ENCODE assay signal across 16 cellular contexts in the genomic region with DNA sequence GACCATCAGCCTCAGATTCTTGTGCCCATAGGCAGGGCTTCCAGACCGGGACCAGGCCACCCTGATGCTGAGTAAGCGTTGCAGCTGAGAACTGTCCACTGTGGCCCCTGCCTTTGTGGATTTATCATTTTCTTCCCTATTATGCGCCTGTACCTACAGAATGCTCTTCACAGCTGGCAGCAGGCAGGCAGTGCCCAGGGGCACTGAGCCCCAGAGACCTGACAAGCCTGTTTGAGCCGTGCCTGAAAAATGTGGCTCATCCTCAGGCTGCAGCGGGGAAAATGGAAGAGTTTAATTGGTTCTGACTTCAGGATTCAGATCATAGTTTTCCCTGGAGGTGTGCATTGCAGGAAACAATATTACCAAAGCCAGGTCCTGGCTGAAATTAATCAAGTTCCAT.
DNase-seq lines count a peak whose midpoint lies in the region; ATAC-seq and TF ChIP-seq lines count a peak whose summit lies in the region.
"Had no signal": no experiment of that assay in that cellular context is flagged by ENCODE, and none has a peak within 500 bp of the region (broad histone marks: within the 10 kb centered on the region; RNA-seq: fewer than 3 reads in every experiment).

No MANE protein-coding gene starts in this region.

- H3K4me1 Mint-ChIP-seq in mesothelial cell of epicardium (peaks cover 70% of the 10 kb centered on the region), type B pancreatic cell (ENCODE audit: unreplicated experiment) (peaks cover 60% of the 10 kb centered on the region)

- TF ChIP-seq POLR2A in IMR-90 (IDR thresholded peaks at IDR 0.05; ENCODE audit: low read depth, low read length): no peak

- 100% methylated on average over 2 of the region's 5 CpGs; no CpG with 5 or more reads in 1 of the 2 experiments for WGBS in IMR-90 (ENCODE audit: extremely low coverage in 2 of 2, insufficient read length in 1 of 2), 2 experiments

- H3K18ac ChIP-seq in IMR-90 (ENCODE audit: low read depth, low read length): no peak overlapping the region; the same call in 1 of the 2 replicates

- no peak overlapping the region for H3K4me3 ChIP-seq in IMR-90 (ENCODE audit: insufficient read depth, low read depth, low read length)

- no TSS peak for BruUV-seq in IMR-90 (replicated peaks; lab: Mats Ljungman, UMichigan)

- no peak overlapping the region for H4K91ac ChIP-seq in IMR-90 (ENCODE audit: insufficient read depth, low read depth, low read length)

- H3K9me3 Mint-ChIP-seq in mesothelial cell of epicardium (peaks cover 8% of the 10 kb centered on the region), type B pancreatic cell (peaks cover 5% of the 10 kb centered on the region)

- H3K36me3 Mint-ChIP-seq in mesothelial cell of epicardium: no peaks in the 10 kb centered on the region
- H3K36me3 Mint-ChIP-seq in type B pancreatic cell: no peaks in the 10 kb centered on the region

- no peaks in the 10 kb centered on the region for H3K36me3 ChIP-seq in IMR-90 (ENCODE audit: control insufficient read depth, insufficient read depth, low read length)

- H2BK20ac ChIP-seq in IMR-90 (ENCODE audit: low read depth, low read length): peak overlapping the region; percentile 39; the same call in 1 of the 2 replicates

- POLR2A ChIA-PET in IMR-90 (lab: Charles Lee; ENCODE audit: unreplicated experiment): no interaction called here

- ATAC-seq in IMR-90 (ENCODE audit: low read depth): no peak
- ATAC-seq in Right ventricle myocardium inferior: no peak
- ATAC-seq: HepG2 had no signal

- peak overlapping the region; percentile 28 for H3K4ac ChIP-seq in IMR-90 (ENCODE audit: low read depth, low read length)

- no peak for TF ChIP-seq CTCF in IMR-90 (conservative IDR thresholded peaks at IDR 0.05; ENCODE audit: low read depth, low read length)
- no peak for TF ChIP-seq CTCF in mesothelial cell of epicardium (IDR thresholded peaks at IDR 0.05; ENCODE audit: unreplicated experiment)
- TF ChIP-seq CTCF in type B pancreatic cell (conservative IDR thresholded peaks at IDR 0.05): no peak

- H3K4me2 ChIP-seq in IMR-90 (ENCODE audit: low read depth, low read length): no peak overlapping the region

- peak overlapping the region; percentile 21 for H2BK120ac ChIP-seq in IMR-90 (ENCODE audit: low read depth, low read length)

- no peak for TF ChIP-seq RAD21 in IMR-90 (IDR thresholded peaks at IDR 0.05; ENCODE audit: low read length)

- H3K4me3 Mint-ChIP-seq in mesothelial cell of epicardium (no peak overlapping the region), type B pancreatic cell (peak overlapping the region; percentile 50)

- peak overlapping the region; percentile 64 for H3K27ac Mint-ChIP-seq in mesothelial cell of epicardium
- H3K27ac Mint-ChIP-seq in type B pancreatic cell: peak overlapping the region; percentile 68

- no peaks in the 10 kb centered on the region for H3K79me1 ChIP-seq in IMR-90 (ENCODE audit: low read depth in 1 of 2, low read length in 2 of 2)

- H3K56ac ChIP-seq in IMR-90 (ENCODE audit: extremely low read depth, insufficient read depth, low read length): no peak overlapping the region

- H3K4me1 ChIP-seq in IMR-90 (ENCODE audit: control insufficient read depth, insufficient read depth, low read length): peaks cover 27% of the 10 kb centered on the region

- no peak overlapping the region for H2BK15ac ChIP-seq in IMR-90 (ENCODE audit: low read depth, low read length)

- peaks cover 26% of the 10 kb centered on the region for H3K9me1 ChIP-seq in IMR-90 (ENCODE audit: insufficient read depth, low read length)

- no peaks in the 10 kb centered on the region for H3K27me3 ChIP-seq in IMR-90 (ENCODE audit: control insufficient read depth, insufficient read depth, low read length)

- no peaks in the 10 kb centered on the region for H4K20me1 ChIP-seq in IMR-90 (ENCODE audit: insufficient read depth, low read length)

- no peaks in the 10 kb centered on the region for H3K9me3 ChIP-seq in IMR-90 (ENCODE audit: control insufficient read depth, insufficient read depth, low read length)

- H3K27ac ChIP-seq in IMR-90 (ENCODE audit: insufficient read depth, low read length): no peak overlapping the region
- H3K27ac ChIP-seq: RWPE1 had no signal

- peak overlapping the region; percentile 57 for H2AK5ac ChIP-seq in IMR-90 (ENCODE audit: low read depth, low read length)

- in situ Hi-C loops in IMR-90 (cut with MboI; ENCODE audit: low sequenced_read_pairs): no loop called here

- no peak for DNase-seq in IMR-90
- peak; percentile 35 for DNase-seq in RPMI7951 (ENCODE audit: low read depth)
- DNase-seq in mesothelial cell of epicardium (ENCODE audit: low spot score in 2 of 2, unreplicated experiment in 2 of 2): no peak
- no peak for DNase-seq in type B pancreatic cell (ENCODE audit: extremely low spot score, unreplicated experiment)
- no peak for DNase-seq in Right ventricle myocardium inferior (ENCODE audit: missing footprints)
- DNase-seq in T-helper 2 cell: no peak
- no peak for DNase-seq in NCI-H526 (lab: John Stamatoyannopoulos, UW)
- DNase-seq: DND-41, KG1, NCI-H1436, NCI-H2171 treated with DMSO at 0.1 percent for 48 hours, NCI-H446, NCI-H69, OCI-M1 had no signal

- intact Hi-C loops in IMR-90 (cut with micrococcal nuclease) (no loop called here), Right ventricle myocardium inferior (cut with DNase I) (no loop called here)

- CTCF ChIA-PET in IMR-90 (lab: Yijun Ruan, JAX): no interaction called here

- no peak overlapping the region for H4K8ac ChIP-seq in IMR-90 (ENCODE audit: low read depth in 2 of 2, low read length in 2 of 2)

- H3K9ac ChIP-seq in IMR-90 (ENCODE audit: low read depth, low read length): no peak overlapping the region

- H3K27me3 Mint-ChIP-seq in mesothelial cell of epicardium (ENCODE audit: low read depth) (no peaks in the 10 kb centered on the region), type B pancreatic cell (no peaks in the 10 kb centered on the region)

- no peak overlapping the region for H3K23ac ChIP-seq in IMR-90 (ENCODE audit: low read depth, low read length)

- H2AK9ac ChIP-seq in IMR-90 (replicated peaks; ENCODE audit: low read depth, low read length, poor library complexity): no peak overlapping the region

- dilution Hi-C loops in IMR-90 (cut with HindIII; ENCODE audit: low sequenced_read_pairs, unreplicated experiment): no loop called here

- no peak overlapping the region for H2AFZ ChIP-seq in IMR-90 (replicated peaks; ENCODE audit: low read length, poor library complexity)

- no peak overlapping the region for H2BK5ac ChIP-seq in IMR-90 (ENCODE audit: low read depth, low read length, poor library complexity, severe bottlenecking)

- no peak overlapping the region for H4K5ac ChIP-seq in IMR-90 (ENCODE audit: low read depth, low read length)

- H3K14ac ChIP-seq in IMR-90 (replicated peaks; ENCODE audit: low read depth, low read length): 0 out of 2 replicates have a peak overlapping the region, but pooled peaks have one; percentile 33

TF ChIP-seq in IMR-90, 13 proteins besides CTCF, POLR2A, EP300 and RAD21:
- TF ChIP-seq CHD1 (IDR thresholded peaks at IDR 0.05; ENCODE audit: low read depth, low read length): no peak
